In the genomic region with DNA sequence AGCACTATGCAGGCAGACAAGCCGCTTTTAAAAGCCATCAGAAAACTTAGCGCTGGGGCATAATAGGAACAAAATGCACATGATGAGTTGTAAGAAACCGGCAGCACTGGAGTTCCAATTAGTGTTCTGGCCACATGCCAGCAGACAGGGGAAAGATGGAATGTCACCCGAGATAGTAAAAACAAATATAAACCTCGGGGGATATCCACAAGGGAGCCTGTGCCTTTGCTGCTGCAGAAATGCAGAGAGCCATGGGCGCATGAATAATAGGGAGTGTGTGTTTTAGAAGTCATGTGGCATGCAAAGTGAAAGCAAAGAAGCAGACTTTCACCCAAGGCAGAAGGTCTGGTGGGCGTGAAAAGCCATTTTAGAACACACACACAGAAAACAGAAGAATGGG, we compare ENCODE assay signal across 21 cellular contexts. TPM values are rescaled to one million over a fixed set of nuclear protein-coding genes. Genes with fewer than 3 reads are reported as not detected.
DNase-seq lines count a peak whose midpoint lies in the region; ATAC-seq and TF ChIP-seq lines count a peak whose summit lies in the region.
"Had no signal": no experiment of that assay in that cellular context is flagged by ENCODE, and none has a peak within 500 bp of the region (broad histone marks: within the 10 kb centered on the region; RNA-seq: fewer than 3 reads in every experiment).

No MANE protein-coding gene starts in this region.

- no peak overlapping the region for H3K4me3 ChIP-seq in choroid plexus epithelial cell (ENCODE audit: low read depth, low read length)
- H3K4me3 ChIP-seq: heart left ventricle, skin epidermis, upper lobe of right lung had no signal

- ATAC-seq in HG02938 (IDR thresholded peaks at IDR 0.05; ENCODE audit: unreplicated experiment) (no peak), HG03378 (IDR thresholded peaks at IDR 0.05; ENCODE audit: unreplicated experiment) (no peak)
- ATAC-seq: heart left ventricle, left cardiac atrium, Right ventricle myocardium inferior, upper lobe of right lung, WTC11 had no signal

- peak; percentile 8 for DNase-seq in NCI-H748 (lab: John Stamatoyannopoulos, UW; ENCODE audit: unreplicated experiment)
- DNase-seq in NCI-H748 treated with DMSO at 0.1 percent for 48 hours (lab: John Stamatoyannopoulos, UW), result no peak
- DNase-seq in NCI-H2171 (lab: John Stamatoyannopoulos, UW), result peak; percentile 55
- peak; percentile 57 for DNase-seq in choroid plexus epithelial cell (ENCODE audit: low read depth)
- no peak for DNase-seq in islet precursor cell
- DNase-seq in cerebellum (ENCODE audit: low spot score), result no peak
- DNase-seq: anterior cingulate cortex; cerebellar nuclear complex; H7; left cardiac atrium; NCI-H1092; NCI-H2081 treated with DMSO at 0.1 percent for 48 hours; OCI-M1; stimulated activated CD4-positive, alpha-beta T cell treated with anti-CD3 and anti-CD28 coated beads, Interleukin-2, amount 100 ng/mL, for 24 hours; upper lobe of right lung had no signal

- no peak for TF ChIP-seq CTCF in choroid plexus epithelial cell (conservative IDR thresholded peaks at IDR 0.05; ENCODE audit: low read depth, low read length)

RNA-seq across cellular contexts. Expression of gene GPRASP3, which starts 19.1 kb away (rescaled TPM):
- 33.4 TPM for total RNA-seq in cerebellum

RNA-seq across cellular contexts. Expression of gene GPRASP2, which starts 27.4 kb away (rescaled TPM):
- total RNA-seq in cerebellum, result 47.5 TPM

Comparison
In these comparisons a context has a peak if more than half of its experiments do, and no peak if none do; other contexts are left out.
1. DNase-seq: peak in NCI-H748 (single experiment), NCI-H2171 (single experiment) and choroid plexus epithelial cell (single experiment); none in NCI-H748 treated with DMSO at 0.1 percent for 48 hours (single experiment), islet precursor cell (single experiment) and cerebellum (single experiment).